19 cellular contexts compared by ENCODE assay signal in genomic region chr7:50529093-50529862, GRCh38. TPM values are rescaled to one million over a fixed set of nuclear protein-coding genes. Genes with fewer than 3 reads are reported as not detected.
DNase-seq lines count a peak whose midpoint lies in the region; ATAC-seq, FAIRE-seq and TF ChIP-seq lines count a peak whose summit lies in the region.
"Had no signal": no experiment of that assay in that cellular context is flagged by ENCODE, and none has a peak within 500 bp of the region (broad histone marks: within the 10 kb centered on the region; RNA-seq: fewer than 3 reads in every experiment).

No MANE protein-coding gene starts in this region.

- 89% methylated on average over 15 of the region's 15 CpGs; no CpG with 5 or more reads in 1 of the 2 experiments for WGBS in H1 (ENCODE audit: extremely low coverage in 1 of 2, insufficient coverage in 1 of 2, insufficient read length in 1 of 2, insufficient replicate concordance in 2 of 2, low coverage in 1 of 2, low lambda C conversion rate in 2 of 2, missing lambda C conversion rate in 1 of 2), 2 experiments
- WGBS in right lobe of liver (ENCODE audit: insufficient coverage, low coverage, low lambda C conversion rate, missing lambda C conversion rate), result 84% methylated on average over 6 of the region's 15 CpGs
- no CpG with 5 or more reads among the region's 15 CpGs for WGBS in trophoblast cell (ENCODE audit: extremely low coverage, insufficient coverage, insufficient read length)

- no peak overlapping the region for H3K23ac ChIP-seq in H1 (ENCODE audit: insufficient read length)
- H3K23ac ChIP-seq in trophoblast cell (ENCODE audit: low read length), result no peak overlapping the region

- no peak overlapping the region for H2AK5ac ChIP-seq in H1 (ENCODE audit: low read depth, low read length)
- no peak overlapping the region for H2AK5ac ChIP-seq in trophoblast cell (ENCODE audit: low read length)

- no peaks in the 10 kb centered on the region for H4K20me1 ChIP-seq in H1 (replicated peaks in 1 of 2; ENCODE audit: control insufficient read depth in 1 of 2, insufficient read depth in 2 of 2, low read length in 2 of 2)
- H4K20me1 ChIP-seq: BLaER1 treated with 17β-estradiol and CSF1 and Interleukin-3, amounts not matched to agents 10 nM and 100 nM had no signal

- H4K8ac ChIP-seq in H1 (ENCODE audit: extremely low read depth, insufficient read depth, low read length) (no peak overlapping the region), trophoblast cell (ENCODE audit: low read depth, low read length) (no peak overlapping the region)

- H3K27me3 ChIP-seq in Caco-2 (replicated peaks; ENCODE audit: control insufficient read depth, insufficient read depth, low read length), result no peaks in the 10 kb centered on the region
- no peaks in the 10 kb centered on the region for H3K27me3 ChIP-seq in H1 (replicated peaks in 1 of 4; ENCODE audit: control insufficient read depth in 3 of 4, extremely low read depth in 1 of 4, insufficient read depth in 3 of 4, low read length in 3 of 4)
- H3K27me3 ChIP-seq in right lobe of liver, result no peaks in the 10 kb centered on the region
- no peaks in the 10 kb centered on the region for H3K27me3 ChIP-seq in trophoblast cell (ENCODE audit: insufficient read depth, low read length)
- H3K27me3 ChIP-seq: BLaER1 treated with 17β-estradiol and CSF1 and Interleukin-3, amounts not matched to agents 10 nM and 100 nM had no signal

- intact Hi-C loops in Caco-2 (cut with micrococcal nuclease; ENCODE audit: unreplicated experiment), result loop anchor here (2.0 to 5.0 kb wide), 2 partner anchors 24 to 102 kb away; no protein-coding TSS in a partner anchor
- intact Hi-C loops in right lobe of liver (cut with DNase I), result no loop called here

- H3K18ac ChIP-seq in H1 (ENCODE audit: extremely low read depth, low read length) (no peak overlapping the region), trophoblast cell (ENCODE audit: low read length) (no peak overlapping the region)

- H3K36me3 ChIP-seq in Caco-2 (ENCODE audit: control insufficient read depth, insufficient read depth, low read length) (peaks cover 5% of the 10 kb centered on the region), H1 (ENCODE audit: control insufficient read depth in 2 of 4, insufficient read depth in 4 of 4, low read length in 3 of 4) (no peaks in the 10 kb centered on the region), right lobe of liver (peaks cover 0 to 6% (median 0%) of the 10 kb centered on the region in 4 donors), trophoblast cell (ENCODE audit: control insufficient read depth in 1 of 2, insufficient read depth in 2 of 2, low read length in 2 of 2) (no peaks in the 10 kb centered on the region)
- H3K36me3 ChIP-seq: BLaER1 treated with 17β-estradiol and CSF1 and Interleukin-3, amounts not matched to agents 10 nM and 100 nM had no signal

- H3K4me1 ChIP-seq in Caco-2 (peaks cover 60% of the 10 kb centered on the region), H1 (replicated peaks in 1 of 4; ENCODE audit: control insufficient read depth in 3 of 4, insufficient read depth in 4 of 4, low read length in 3 of 4) (peaks cover 0 to 6% (median 2%) of the 10 kb centered on the region in 4 experiments; a peak in 3 of 7 replicates), right lobe of liver (peaks cover 0 to 24% (median 9%) of the 10 kb centered on the region in 4 donors), trophoblast cell (ENCODE audit: control insufficient read depth in 1 of 2, insufficient read depth in 2 of 2, low read length in 2 of 2) (peaks cover 9 to 15% of the 10 kb centered on the region in 2 experiments)

- 0 out of 2 replicates have a peak overlapping the region, but pooled peaks have one; percentile 100 for H2AFZ ChIP-seq in H1 (ENCODE audit: low read length)
- H2AFZ ChIP-seq in trophoblast cell (ENCODE audit: insufficient read depth, low read length, poor library complexity), result no peak overlapping the region
- H2AFZ ChIP-seq: GM23248 had no signal

- no TSS peak for BruUV-seq in Caco-2 (replicated peaks; lab: Mats Ljungman, UMichigan)

- TF ChIP-seq RAD21 in H1 (IDR thresholded peaks at IDR 0.05 in 1 of 2, conservative IDR thresholded peaks at IDR 0.05 in 1 of 2; ENCODE audit: low read depth in 2 of 2, low read length in 2 of 2), result no peak

- no peak overlapping the region for H3K4ac ChIP-seq in H1 (replicated peaks; ENCODE audit: insufficient read length, low read depth, low read length)
- no peak overlapping the region for H3K4ac ChIP-seq in trophoblast cell (ENCODE audit: low read depth, low read length)

- H3K27ac ChIP-seq in H1 (ENCODE audit: low read depth, low read length), result no peak overlapping the region
- peak overlapping the region in 2 of 3 donors; percentile 17 to 20 for H3K27ac ChIP-seq in right lobe of liver
- H3K27ac ChIP-seq in trophoblast cell (ENCODE audit: low read depth, low read length), result no peak overlapping the region
- H3K27ac ChIP-seq: 22Rv1; BLaER1 treated with 17β-estradiol and CSF1 and Interleukin-3, amounts not matched to agents 10 nM and 100 nM; GM23248; HL-60 had no signal

- H3K4me3 Mint-ChIP-seq in Caco-2 (ENCODE audit: unreplicated experiment), result peak overlapping the region; percentile 60
- H3K4me3 Mint-ChIP-seq: CD4-positive, CD25-positive, alpha-beta regulatory T cell had no signal

- H3K14ac ChIP-seq in H1 (ENCODE audit: insufficient read length) (no peak overlapping the region), trophoblast cell (ENCODE audit: low read length) (no peak overlapping the region)

- peaks cover 42% of the 10 kb centered on the region for H3K4me1 Mint-ChIP-seq in Caco-2 (ENCODE audit: low read depth, unreplicated experiment)

- no peaks in the 10 kb centered on the region for H3K79me2 ChIP-seq in H1 (ENCODE audit: control insufficient read depth in 1 of 2, insufficient read depth in 2 of 2, low read length in 2 of 2)
- H3K79me2 ChIP-seq in trophoblast cell (ENCODE audit: control insufficient read depth, insufficient read depth, low read length, poor library complexity), result no peaks in the 10 kb centered on the region

- no peak overlapping the region for H3K4me3 ChIP-seq in Caco-2 (ENCODE audit: low read depth, low read length)
- H3K4me3 ChIP-seq in H1 (ENCODE audit: extremely low read depth in 1 of 4, insufficient read depth in 2 of 4, low read depth in 3 of 4, low read length in 4 of 4), result no peak overlapping the region
- H3K4me3 ChIP-seq in right lobe of liver, result no peak overlapping the region
- no peak overlapping the region for H3K4me3 ChIP-seq in trophoblast cell (ENCODE audit: low read depth, low read length)
- H3K4me3 ChIP-seq: BLaER1 treated with 17β-estradiol and CSF1 and Interleukin-3, amounts not matched to agents 10 nM and 100 nM; GM23248 had no signal

- H2BK12ac ChIP-seq in H1 (ENCODE audit: low read depth, low read length) (no peak overlapping the region), trophoblast cell (ENCODE audit: low read length) (peak overlapping the region; percentile 62)

- H3K9ac ChIP-seq in H1 (replicated peaks in 1 of 4; ENCODE audit: extremely low read depth in 1 of 4, low read depth in 3 of 4, low read length in 3 of 4), result no peak overlapping the region
- H3K9ac ChIP-seq in trophoblast cell (ENCODE audit: low read length), result no peak overlapping the region
- H3K9ac ChIP-seq: BLaER1 treated with 17β-estradiol and CSF1 and Interleukin-3, amounts not matched to agents 10 nM and 100 nM; GM23248 had no signal

- ATAC-seq in right lobe of liver (no peak), GM19328 (IDR thresholded peaks at IDR 0.05; ENCODE audit: unreplicated experiment) (no peak)

- no peak overlapping the region for H3K4me2 ChIP-seq in H1 (ENCODE audit: insufficient read depth in 1 of 2, low read depth in 2 of 2, low read length in 2 of 2)
- no peak overlapping the region for H3K4me2 ChIP-seq in trophoblast cell (ENCODE audit: low read length)
- H3K4me2 ChIP-seq: BLaER1 treated with 17β-estradiol and CSF1 and Interleukin-3, amounts not matched to agents 10 nM and 100 nM had no signal

- H4K12ac ChIP-seq in trophoblast cell (ENCODE audit: low read depth, low read length), result no peak overlapping the region

- TF ChIP-seq EP300 in H1 (IDR thresholded peaks at IDR 0.05; ENCODE audit: borderline replicate concordance in 1 of 2, low read depth in 2 of 2, low read length in 2 of 2), result no peak

- TF ChIP-seq CTCF in Caco-2 (IDR thresholded peaks at IDR 0.05; ENCODE audit: insufficient read depth in 1 of 2, low read depth in 1 of 2, low read length in 1 of 2, severe bottlenecking in 1 of 2, unreplicated experiment in 1 of 2) (no peak), H1 (IDR thresholded peaks at IDR 0.05; ENCODE audit: control extremely low read depth in 1 of 3, insufficient read depth in 1 of 3, low read depth in 1 of 3, low read length in 3 of 3) (no peak), right lobe of liver (IDR thresholded peaks at IDR 0.05) (no peak)

- peaks cover 11% of the 10 kb centered on the region for H3K9me3 Mint-ChIP-seq in Caco-2 (ENCODE audit: unreplicated experiment)

- DNase-seq in Caco-2, result no peak
- DNase-seq in H1 (ENCODE audit: low read depth in 1 of 2, low spot score in 2 of 2), result no peak
- DNase-seq in right lobe of liver, result no peak
- peak in 1 of 2 donors; percentile 53 for DNase-seq in trophoblast cell
- no peak for DNase-seq in activated CD8-positive, alpha-beta memory T cell treated with anti-CD3 and anti-CD28 coated beads, Interleukin-2, amount 50 U/mL, for 48 hours
- no peak for DNase-seq in dedifferentiated amniotic fluid mesenchymal stem cell (ENCODE audit: extremely low spot score)
- DNase-seq in NCI-H2029 treated with DMSO at 0.1 percent for 48 hours (lab: John Stamatoyannopoulos, UW), result no peak
- DNase-seq: AML-193; Calu3; CD4-positive, CD25-positive, alpha-beta regulatory T cell; DMS 273 treated with DMSO at 0.1 percent for 48 hours; GM23248; H7 had no signal

- no peak overlapping the region for H3K56ac ChIP-seq in H1 (replicated peaks; ENCODE audit: insufficient read length, low read depth, low read length)

- H3K36me3 Mint-ChIP-seq in Caco-2 (ENCODE audit: insufficient read depth, unreplicated experiment), result peaks cover 40% of the 10 kb centered on the region
- H3K36me3 Mint-ChIP-seq: CD4-positive, CD25-positive, alpha-beta regulatory T cell had no signal

- FAIRE-seq in H1 (lab: Jason Lieb, UNC), result no peak

- H3K79me1 ChIP-seq in H1 (ENCODE audit: low read depth, low read length), result no peaks in the 10 kb centered on the region
- peaks cover 3% of the 10 kb centered on the region for H3K79me1 ChIP-seq in trophoblast cell (ENCODE audit: low read length)

- H2BK5ac ChIP-seq in H1 (ENCODE audit: low read depth, low read length) (no peak overlapping the region), trophoblast cell (ENCODE audit: low read depth, low read length, poor library complexity) (no peak overlapping the region)

- H4K5ac ChIP-seq in H1 (ENCODE audit: insufficient read length, low read depth, low read length), result no peak overlapping the region

- peak overlapping the region; percentile 93 for H3K27ac Mint-ChIP-seq in Caco-2 (ENCODE audit: unreplicated experiment)
- H3K27ac Mint-ChIP-seq: CD4-positive, CD25-positive, alpha-beta regulatory T cell had no signal

- CTCF ChIA-PET in Caco-2 (lab: Charles Lee), result interaction anchor here (1.4 kb wide), 1 partner anchor 36 kb away, joined by 4 read pairs; the partner anchor contains the start of gene DDC
- CTCF ChIA-PET in H1 (lab: Charles Lee; ENCODE audit: partially characterized antibody), result interaction anchor here (0.6 to 1.0 kb wide), 2 partner anchors 9 to 61 kb away, joined by 3 to 5 read pairs; no protein-coding TSS in a partner anchor

- H2BK120ac ChIP-seq in H1 (replicated peaks; ENCODE audit: low read depth, low read length), result no peak overlapping the region
- H2BK120ac ChIP-seq in trophoblast cell (ENCODE audit: insufficient read depth, low read length, poor library complexity), result no peak overlapping the region

- no peak for TF ChIP-seq POLR2A in H1 (IDR thresholded peaks at IDR 0.05; ENCODE audit: control extremely low read depth in 1 of 2, low read depth in 2 of 2, low read length in 2 of 2)
- TF ChIP-seq POLR2A in right lobe of liver (IDR thresholded peaks at IDR 0.05), result no peak

- H2BK15ac ChIP-seq in H1 (ENCODE audit: low read length), result no peak overlapping the region

- POLR2A ChIA-PET in Caco-2 (lab: Charles Lee), result interaction anchor here (1.2 kb wide), 1 partner anchor 36 kb away, joined by 3 read pairs; the partner anchor contains the start of gene DDC
- POLR2A ChIA-PET in H1 (lab: Charles Lee; ENCODE audit: partially characterized antibody), result no interaction called here

- H4K91ac ChIP-seq in H1 (replicated peaks; ENCODE audit: insufficient read length, low read length) (no peak overlapping the region), trophoblast cell (ENCODE audit: low read depth, low read length) (no peak overlapping the region)

- no peaks in the 10 kb centered on the region for H3K23me2 ChIP-seq in H1 (ENCODE audit: low read depth, low read length)

- H3K9me3 ChIP-seq in Caco-2, result peaks cover 5% of the 10 kb centered on the region
- H3K9me3 ChIP-seq in H1 (ENCODE audit: insufficient read depth in 2 of 2, low read depth in 1 of 2, low read length in 1 of 2), result no peaks in the 10 kb centered on the region
- no peaks in the 10 kb centered on the region for H3K9me3 ChIP-seq in right lobe of liver
- peaks cover 2% of the 10 kb centered on the region for H3K9me3 ChIP-seq in trophoblast cell (ENCODE audit: insufficient read depth, low read depth, low read length)

- H3K27me3 Mint-ChIP-seq in Caco-2 (ENCODE audit: insufficient read depth, unreplicated experiment), result no peaks in the 10 kb centered on the region

- no peak overlapping the region for H2BK20ac ChIP-seq in H1 (ENCODE audit: low read length)

RNA-seq across cellular contexts. Expression of gene DDC, which starts 35.9 kb away (rescaled TPM):
- 75.9 and 87.0 TPM in 2 replicates for total RNA-seq in Caco-2 (2022)
- total RNA-seq in H1 (2021; fragmentation: NEBNext Ultra II Directional; extraction: Animal tissue kit (Norgen Biotek cat#: 25700)), result not detected in 2 replicates
- 0.05 TPM in 1 of 2 replicates, not detected in the other for polyA plus RNA-seq in H1 (2011; rRNA removed)
- polyA plus RNA-seq in H1 (2011; cell fraction: cytosol; rRNA removed), result not detected
- 0.13 TPM for polyA plus RNA-seq in H1 (2011; cell fraction: nucleus; rRNA removed)
- not detected in 4 replicates for polyA plus RNA-seq in H1 (2012, experiment 1 of 2)
- polyA plus RNA-seq in H1 (2012, experiment 2 of 2), result not detected
- 0.10 TPM for polyA plus RNA-seq in H1 (2013, experiment 1 of 2)
- polyA plus RNA-seq in H1 (2013, experiment 2 of 2), result not detected
- polyA minus RNA-seq in H1 (2011; rRNA and poly(A)+ RNA removed), result not detected in 2 replicates
- not detected for polyA minus RNA-seq in H1 (2011; cell fraction: cytosol; rRNA and poly(A)+ RNA removed)
- not detected for polyA minus RNA-seq in H1 (2011; cell fraction: nucleus; rRNA and poly(A)+ RNA removed)
- total RNA-seq in right lobe of liver, result 10 to 100 TPM; 37.9 to 75.7 (median 45.2) TPM
- polyA plus RNA-seq in trophoblast cell (2013), result 0.26 TPM in 1 of 2 replicates, not detected in the other
- total RNA-seq: A673; CD4-positive, CD25-positive, alpha-beta regulatory T cell; Daoy; GM23248 had no signal
- polyA plus RNA-seq: CD4-positive, CD25-positive, alpha-beta regulatory T cell; GM23248 had no signal

Comparison
In these comparisons a context has a peak if more than half of its experiments do, and no peak if none do; other contexts are left out.
1. H3K27ac ChIP-seq: peak in right lobe of liver (2 of 3); none in H1 (single experiment) and trophoblast cell (single experiment).
2. RNA of gene DDC, which starts 35.9 kb away (total RNA-seq): 75.9 to 87.0 TPM in Caco-2 and 37.9 to 75.7 TPM in right lobe of liver; not detected in H1; every median in the first group is over 10 times any median in the second.